ENCODE assay signal across 9 cellular contexts in genomic region chr16:81650982-81651562, GRCh38.
A peak's percentile ranks its signal among the peaks of the same experiment; 100 is the strongest.
DNase-seq lines count a peak whose midpoint lies in the region; ATAC-seq and TF ChIP-seq lines count a peak whose summit lies in the region.
"Had no signal": no experiment of that assay in that cellular context is flagged by ENCODE, and none has a peak within 500 bp of the region (broad histone marks: within the 10 kb centered on the region; RNA-seq: fewer than 3 reads in every experiment).

No MANE protein-coding gene starts in this region.

- no peaks in the 10 kb centered on the region for H3K27me3 Mint-ChIP-seq in nephron (ENCODE audit: low read depth)
- no peaks in the 10 kb centered on the region for H3K27me3 Mint-ChIP-seq in T-helper 17 cell
- peaks cover 0 to 1% (median 0%) of the 10 kb centered on the region in 3 donors for H3K27me3 Mint-ChIP-seq in CD14-positive monocyte (ENCODE audit: low read depth in 3 of 3)

- no peak overlapping the region for H3K27ac ChIP-seq in PC-9

- no peaks in the 10 kb centered on the region for H3F3A ChIP-seq in PC-9 (ENCODE audit: insufficient read depth, low read depth)

- peaks cover 78% of the 10 kb centered on the region for H3K4me1 Mint-ChIP-seq in nephron
- peaks cover 19% of the 10 kb centered on the region for H3K4me1 Mint-ChIP-seq in T-helper 17 cell
- peaks cover 4% of the 10 kb centered on the region for H3K4me1 Mint-ChIP-seq in CD14-positive monocyte

- H3K9me3 Mint-ChIP-seq in nephron (no peaks in the 10 kb centered on the region), CD14-positive monocyte (peaks cover 0 to 2% (median 0%) of the 10 kb centered on the region in 7 donors)

- TF ChIP-seq CTCF in nephron (IDR thresholded peaks at IDR 0.05; ENCODE audit: unreplicated experiment in 3 of 3) (no peak), PC-9 (conservative IDR thresholded peaks at IDR 0.05) (no peak), CD14-positive monocyte (IDR thresholded peaks at IDR 0.05) (no peak)

- 0 out of 2 replicates have a peak, but pooled peaks cover 6% of the 10 kb centered on the region for H3K4me1 ChIP-seq in PC-9 (replicated peaks; ENCODE audit: insufficient read depth)

- peaks cover 32% of the 10 kb centered on the region for H3K79me2 ChIP-seq in PC-9 (ENCODE audit: low read depth)

- H3K36me3 ChIP-seq in PC-9 (ENCODE audit: low read depth) = 0 out of 2 replicates have a peak, but pooled peaks cover 4% of the 10 kb centered on the region

- H3K27me3 ChIP-seq in PC-9 (ENCODE audit: insufficient read depth, low read depth) = no peaks in the 10 kb centered on the region

- H3K9me2 ChIP-seq in PC-9 (ENCODE audit: insufficient read depth) = no peaks in the 10 kb centered on the region

- BruUV-seq in PC-9 (replicated peaks; lab: Mats Ljungman, UMichigan) = no TSS peak

- POLR2A ChIA-PET in PC-9 (lab: Charles Lee; ENCODE audit: unreplicated experiment) = no interaction called here

- intact Hi-C loops in PC-9 (cut with micrococcal nuclease; ENCODE audit: unreplicated experiment) (no loop called here), CD14-positive monocyte (cut with micrococcal nuclease) (no loop called here)

- no peak for ATAC-seq in T-helper 17 cell
- ATAC-seq: activated CD8-positive, alpha-beta T cell treated with anti-CD3 and anti-CD28 coated beads, Interleukin-2, amount 10 ng/mL, durations not matched to agents 7 days and 5 days had no signal

- peaks cover 18% of the 10 kb centered on the region for H4K20me1 ChIP-seq in PC-9 (ENCODE audit: insufficient read depth)

- H3K27ac Mint-ChIP-seq in nephron (peak overlapping the region; percentile 87 to 89 (median 88)), T-helper 17 cell (no peak overlapping the region), CD14-positive monocyte (peak overlapping the region in 2 of 7 donors; percentile 61 to 84)
- H3K27ac Mint-ChIP-seq: activated CD8-positive, alpha-beta T cell treated with anti-CD3 and anti-CD28 coated beads, Interleukin-2, amount 10 ng/mL, durations not matched to agents 7 days and 5 days had no signal

- H3K4me2 ChIP-seq in PC-9 = no peak overlapping the region

- peak; percentile 87 for DNase-seq in DMS 273 (lab: John Stamatoyannopoulos, UW; ENCODE audit: unreplicated experiment)
- peak; percentile 83 for DNase-seq in NCI-H69 (lab: John Stamatoyannopoulos, UW)
- peak; percentile 5 for DNase-seq in fibroblast of the conjunctiva (ENCODE audit: low read depth)
- DNase-seq in T-helper 17 cell = no peak
- no peak for DNase-seq in HuH-7 (ENCODE audit: low spot score)
- DNase-seq in PC-9 = no peak
- no peak for DNase-seq in CD14-positive monocyte (ENCODE audit: low spot score)
- DNase-seq: activated CD8-positive, alpha-beta T cell treated with anti-CD3 and anti-CD28 coated beads, Interleukin-2, amount 10 ng/mL, durations not matched to agents 7 days and 5 days had no signal

- H3K36me3 Mint-ChIP-seq in nephron (ENCODE audit: low read depth) (peaks cover 9% of the 10 kb centered on the region), T-helper 17 cell (ENCODE audit: low read depth) (peaks cover 3% of the 10 kb centered on the region), CD14-positive monocyte (peaks cover 55 to 72% of the 10 kb centered on the region in 2 donors)

- H3K9me3 ChIP-seq in T-helper 17 cell (ENCODE audit: control insufficient read depth, low read length, poor library complexity, severe bottlenecking) (no peaks in the 10 kb centered on the region), PC-9 (ENCODE audit: insufficient read depth, low read depth) (no peaks in the 10 kb centered on the region)

- H2AFZ ChIP-seq in PC-9 = no peak overlapping the region

- H3K4me3 Mint-ChIP-seq in nephron (peak overlapping the region; percentile 57 to 72 (median 72)), T-helper 17 cell (no peak overlapping the region), CD14-positive monocyte (no peak overlapping the region)
- H3K4me3 Mint-ChIP-seq: activated CD8-positive, alpha-beta T cell treated with anti-CD3 and anti-CD28 coated beads, Interleukin-2, amount 10 ng/mL, durations not matched to agents 7 days and 5 days had no signal

- CTCF ChIA-PET in PC-9 (lab: Charles Lee) = no interaction called here

- no peak overlapping the region for H3K4me3 ChIP-seq in PC-9

Comparison
In these comparisons a context has a peak if more than half of its experiments do, and no peak if none do; other contexts are left out.
1. DNase-seq: peak in DMS 273 (single experiment), NCI-H69 (single experiment) and fibroblast of the conjunctiva (single experiment); none in T-helper 17 cell (0 of 3), HuH-7 (single experiment), PC-9 (0 of 2) and CD14-positive monocyte (single experiment).
2. H3K4me3 Mint-ChIP-seq: peak in nephron (3 of 3); none in T-helper 17 cell (single experiment) and CD14-positive monocyte (0 of 2).